In the genomic region with DNA sequence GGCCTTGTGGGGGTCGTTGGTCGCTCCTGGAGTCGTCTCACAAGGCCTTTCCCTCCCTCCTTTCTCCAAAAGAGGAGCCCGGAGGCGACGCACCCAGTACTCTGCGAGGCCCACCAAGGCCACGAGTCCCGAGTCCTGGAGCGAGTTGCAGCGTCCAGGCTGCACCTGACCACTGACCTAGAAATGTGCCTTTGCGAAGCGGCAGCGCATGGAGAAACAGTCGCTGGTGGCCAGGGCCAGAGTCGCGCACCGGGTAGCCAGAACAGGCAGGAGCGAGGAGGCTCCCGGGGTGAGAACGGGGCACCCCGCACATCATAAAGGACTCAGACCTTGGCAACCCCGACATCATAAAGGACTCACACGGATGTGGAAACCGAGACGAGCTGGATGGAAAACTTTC, we compare ENCODE assay signal across 32 cellular contexts.
"Had no signal": no experiment of that assay in that cellular context is flagged by ENCODE, and none has a peak within 500 bp of the region (broad histone marks: within the 10 kb centered on the region; RNA-seq: fewer than 3 reads in every experiment).

No MANE protein-coding gene starts in this region.

- H3K4me3 ChIP-seq: adrenal gland, ascending aorta, body of pancreas, breast epithelium, cardiac muscle cell had no signal

- H3K27ac ChIP-seq: adrenal gland, ascending aorta, body of pancreas, brain microvascular endothelial cell, breast epithelium, cardiac muscle cell had no signal

- H3K36me3 ChIP-seq: adrenal gland, ascending aorta, brain microvascular endothelial cell, breast epithelium, cardiac muscle cell had no signal

- FAIRE-seq: astrocyte, bronchial epithelial cell had no signal

- H3K9me3 ChIP-seq: adrenal gland, ascending aorta had no signal

- DNase-seq: activated effector memory CD4-positive, alpha-beta T cell treated with anti-CD3 and anti-CD28 coated beads, Interleukin-2, amount 50 U/mL, for 16 hours; activated effector memory CD4-positive, alpha-beta T cell treated with Interleukin-2 at 50 U/mL for 16 hours; activated gamma-delta T cell; activated gamma-delta T cell treated with Interleukin-2 at 50 U/mL for 16 hours; activated naive CD4-positive, alpha-beta T cell; activated naive CD4-positive, alpha-beta T cell treated with anti-CD3 and anti-CD28 coated beads for 36 hours; activated naive CD4-positive, alpha-beta T cell treated with anti-CD3 and anti-CD28 coated beads, Interleukin-2, amount 10 ng/mL, durations not matched to agents 7 days and 5 days; activated naive CD4-positive, alpha-beta T cell treated with anti-CD3 and anti-CD28 coated beads, Interleukin-2, amount 50 U/mL, for 16 hours; activated naive CD4-positive, alpha-beta T cell treated with Interleukin-2 at 50 U/mL for 16 hours; activated naive CD8-positive, alpha-beta T cell treated with anti-CD3 and anti-CD28 coated beads for 36 hours; activated naive CD8-positive, alpha-beta T cell treated with anti-CD3 and anti-CD28 coated beads, Interleukin-2, amount 10 ng/mL, durations not matched to agents 7 days and 5 days; activated naive CD8-positive, alpha-beta T cell treated with anti-CD3 and anti-CD28 coated beads, Interleukin-2, amount 50 U/mL, for 24 hours; activated T-cell treated with anti-CD3 and anti-CD28 coated beads, Interleukin-2, amount 50 U/mL, for 1 hour; activated T-cell treated with anti-CD3 and anti-CD28 coated beads, Interleukin-2, amount 50 U/mL, for 24 hours; activated T-cell treated with anti-CD3 and anti-CD28 coated beads, Interleukin-2, amount 50 U/mL, for 4 hours; activated T-cell treated with anti-CD3 and anti-CD28 coated beads, Interleukin-2, amount 50 U/mL, for 48 hours; activated T-cell treated with anti-CD3 and anti-CD28 coated beads, Interleukin-2, amount 50 U/mL, for 72 hours; adrenal gland; amniotic stem cell; amygdala; anterior cingulate cortex; aorta; body of pancreas; brain microvascular endothelial cell; caudate nucleus; central memory CD4-positive, alpha-beta T cell; cerebellar nuclear complex had no signal

- H3K4me1 ChIP-seq: adrenal gland, ascending aorta, body of pancreas, breast epithelium had no signal
